ENCODE assay signal across 19 cellular contexts in the genomic region with DNA sequence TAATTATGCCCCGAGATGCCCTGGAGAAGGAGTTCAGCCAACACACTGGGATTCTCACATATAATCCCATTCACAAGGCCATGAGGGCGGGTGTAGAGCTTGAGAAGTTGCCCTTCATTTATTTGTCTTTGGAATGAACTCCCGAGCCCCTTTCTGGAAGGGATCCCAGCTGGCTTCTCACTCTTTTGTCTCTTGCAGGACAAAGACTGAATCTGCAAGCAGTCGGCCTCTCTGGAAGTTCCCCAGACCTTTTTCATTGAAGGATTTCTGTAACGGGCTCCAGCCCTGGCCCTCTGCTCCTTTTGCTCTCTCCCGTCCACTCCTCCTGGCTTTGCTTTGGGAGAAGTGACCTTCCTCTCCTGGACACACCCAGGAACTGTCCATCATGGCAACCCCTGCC.
DNase-seq lines count a peak whose midpoint lies in the region; ATAC-seq, FAIRE-seq and TF ChIP-seq lines count a peak whose summit lies in the region.
"Had no signal": no experiment of that assay in that cellular context is flagged by ENCODE, and none has a peak within 500 bp of the region (broad histone marks: within the 10 kb centered on the region; RNA-seq: fewer than 3 reads in every experiment).

No MANE protein-coding gene starts in this region.

- H3K27me3 Mint-ChIP-seq in Calu3 (ENCODE audit: unreplicated experiment), result peaks cover 84% of the 10 kb centered on the region
- H3K27me3 Mint-ChIP-seq in activated T-helper 17 cell treated with anti-CD3 and anti-CD28 coated beads, Interleukin-2, amount 50 U/mL, for 72 hours, result no peaks in the 10 kb centered on the region

- no peaks in the 10 kb centered on the region for H3K4me1 Mint-ChIP-seq in Calu3 (ENCODE audit: low read depth, unreplicated experiment)
- H3K4me1 Mint-ChIP-seq in activated T-helper 17 cell treated with anti-CD3 and anti-CD28 coated beads, Interleukin-2, amount 50 U/mL, for 72 hours, result no peaks in the 10 kb centered on the region
- H3K4me1 Mint-ChIP-seq: CD14-positive monocyte, IgD-negative memory B cell had no signal

- BruUV-seq in Calu3 (replicated peaks; lab: Mats Ljungman, UMichigan), result no TSS peak

- no peak for FAIRE-seq in HTR-8/SVneo (lab: Jason Lieb, UNC)
- FAIRE-seq: A549, GM12878, H54, HepG2 had no signal

- no peaks in the 10 kb centered on the region for H3K9me3 Mint-ChIP-seq in Calu3 (ENCODE audit: low read depth, unreplicated experiment)
- H3K9me3 Mint-ChIP-seq in activated T-helper 17 cell treated with anti-CD3 and anti-CD28 coated beads, Interleukin-2, amount 50 U/mL, for 72 hours, result no peaks in the 10 kb centered on the region
- H3K9me3 Mint-ChIP-seq: CD4-positive, alpha-beta memory T cell had no signal

- H3K4me3 Mint-ChIP-seq in Calu3 (ENCODE audit: low read depth, unreplicated experiment), result no peak overlapping the region
- no peak overlapping the region for H3K4me3 Mint-ChIP-seq in activated T-helper 17 cell treated with anti-CD3 and anti-CD28 coated beads, Interleukin-2, amount 50 U/mL, for 72 hours
- H3K4me3 Mint-ChIP-seq: CD14-positive monocyte; CD4-positive, alpha-beta memory T cell; HFFc6; IgD-negative memory B cell had no signal

- ATAC-seq in activated T-helper 17 cell treated with anti-CD3 and anti-CD28 coated beads, Interleukin-2, amount 50 U/mL, for 72 hours (replicated peaks), result no peak
- ATAC-seq: GM12878, HCT116, HepG2 had no signal

- in situ Hi-C loops in G401 (cut with HindIII; ENCODE audit: low sequenced_read_pairs), result no loop called here

- no peak overlapping the region for H3K27ac Mint-ChIP-seq in Calu3 (ENCODE audit: unreplicated experiment)
- H3K27ac Mint-ChIP-seq in activated T-helper 17 cell treated with anti-CD3 and anti-CD28 coated beads, Interleukin-2, amount 50 U/mL, for 72 hours, result no peak overlapping the region
- H3K27ac Mint-ChIP-seq: CD4-positive, alpha-beta memory T cell; HFFc6; IgD-negative memory B cell had no signal

- DNase-seq in G401 (ENCODE audit: low spot score) (peak; percentile 7), cerebellar cortex (ENCODE audit: low spot score) (peak; percentile 2), midbrain (lab: John Stamatoyannopoulos, UW) (peak; percentile 23), occipital lobe (lab: John Stamatoyannopoulos, UW) (peak; percentile 13), Calu3 (no peak), HTR-8/SVneo (ENCODE audit: insufficient read length, low spot score) (no peak)
- DNase-seq in activated T-cell treated with anti-CD3 and anti-CD28 coated beads, Interleukin-2, amount 50 U/mL, for 1 hour, result no peak
- DNase-seq: CD4-positive, alpha-beta memory T cell; DMS79 treated with DMSO at 0.1 percent for 48 hours; GM23248; HFFc6 had no signal

- no peak for TF ChIP-seq CTCF in Calu3 (IDR thresholded peaks at IDR 0.05; ENCODE audit: unreplicated experiment)

- H3K36me3 Mint-ChIP-seq in Calu3 (ENCODE audit: insufficient read depth, unreplicated experiment), result no peaks in the 10 kb centered on the region
- H3K36me3 Mint-ChIP-seq in activated T-helper 17 cell treated with anti-CD3 and anti-CD28 coated beads, Interleukin-2, amount 50 U/mL, for 72 hours (ENCODE audit: low read depth), result no peaks in the 10 kb centered on the region
- H3K36me3 Mint-ChIP-seq: CD14-positive monocyte; CD4-positive, alpha-beta memory T cell; IgD-negative memory B cell had no signal

- CTCF ChIA-PET in Calu3 (lab: Charles Lee), result interaction anchor here (0.7 to 1.2 kb wide), 2 partner anchors 11 to 17 kb away, joined by 3 read pairs; no protein-coding TSS in a partner anchor

- intact Hi-C loops in Calu3 (cut with micrococcal nuclease; ENCODE audit: unreplicated experiment), result no loop called here

Comparison
In these comparisons a context has a peak if more than half of its experiments do, and no peak if none do; other contexts are left out.
1. DNase-seq: peak in G401 (single experiment), cerebellar cortex (single experiment), midbrain (single experiment) and occipital lobe (single experiment); none in Calu3 (single experiment), activated T-cell treated with anti-CD3 and anti-CD28 coated beads, Interleukin-2, amount 50 U/mL, for 1 hour (single experiment) and HTR-8/SVneo (single experiment).